ENCODE assay signal across 8 cellular contexts in the genomic region with DNA sequence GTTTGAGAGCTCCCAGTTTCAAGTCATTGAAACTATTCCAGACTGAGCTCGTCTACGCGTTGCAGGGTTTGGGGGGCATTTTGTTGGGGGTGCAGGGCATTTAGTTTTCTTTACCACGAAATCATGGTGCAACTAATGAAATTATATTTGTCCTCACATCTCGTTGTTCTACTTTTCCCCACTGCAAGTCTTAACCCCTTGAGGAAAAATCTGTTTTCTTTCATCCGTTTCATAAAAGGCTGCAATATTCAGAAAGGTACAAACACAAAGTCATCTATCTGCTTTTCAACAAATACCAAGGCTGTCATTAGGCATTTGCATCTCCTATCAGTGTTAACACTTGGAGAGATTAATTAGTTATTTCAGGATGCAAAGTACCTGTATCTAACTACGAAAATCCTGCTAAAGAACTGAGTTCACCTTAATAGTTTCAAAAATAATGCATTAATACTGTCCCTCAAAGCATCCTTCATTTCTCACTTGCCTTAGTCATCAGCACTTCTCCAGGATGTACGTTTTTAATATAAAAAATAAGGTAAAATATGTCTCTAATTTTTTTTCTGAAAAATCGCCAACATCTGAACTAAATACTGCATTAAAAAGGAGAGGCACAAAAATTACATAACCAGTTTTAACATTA. TPM values are rescaled to one million over a fixed set of nuclear protein-coding genes. Genes with fewer than 3 reads are reported as not detected.
DNase-seq lines count a peak whose midpoint lies in the region; ATAC-seq and TF ChIP-seq lines count a peak whose summit lies in the region.

No MANE protein-coding gene starts in this region.

- POLR2A ChIA-PET in CD8-positive, alpha-beta T cell (lab: Charles Lee): interaction anchor here (0.6 to 7.4 kb wide), 15 partner anchors 10 to 971 kb away, joined by 3 to 158 read pairs (median 5); partner anchors contain the start of genes CETN3, MBLAC2 and POLR3G

- H3K27ac ChIP-seq in CD8-positive, alpha-beta T cell (ENCODE audit: low read depth, low read length): peak overlapping the region; percentile 100
- peak overlapping the region; percentile 98 for H3K27ac ChIP-seq in effector memory CD4-positive, alpha-beta T cell (ENCODE audit: insufficient read depth, low read length, poor library complexity, severe bottlenecking)
- peak overlapping the region; percentile 100 for H3K27ac ChIP-seq in neural cell (ENCODE audit: low read length)

- peaks cover 43% of the 10 kb centered on the region for H3K36me3 Mint-ChIP-seq in CD8-positive, alpha-beta T cell

- peak overlapping the region; percentile 100 for H3K9ac ChIP-seq in neural cell (ENCODE audit: low read length)

- H3K4me3 Mint-ChIP-seq in CD8-positive, alpha-beta T cell: peak overlapping the region; percentile 98

- H4K20me1 ChIP-seq in neural cell (ENCODE audit: insufficient read depth): peaks cover 21% of the 10 kb centered on the region

- peak overlapping the region; percentile 100 for H3K27ac Mint-ChIP-seq in CD8-positive, alpha-beta T cell

- peaks cover 36% of the 10 kb centered on the region for H3K4me1 ChIP-seq in CD8-positive, alpha-beta T cell (ENCODE audit: insufficient read depth, low read length)
- H3K4me1 ChIP-seq in effector memory CD4-positive, alpha-beta T cell (ENCODE audit: control insufficient read depth, insufficient read depth, low read length, poor library complexity, severe bottlenecking): peaks cover 14% of the 10 kb centered on the region

- no peak for TF ChIP-seq CTCF in CD8-positive, alpha-beta T cell (IDR thresholded peaks at IDR 0.05)
- no peak for TF ChIP-seq CTCF in NB4 (IDR thresholded peaks at IDR 0.05; ENCODE audit: low read depth, low read length)
- TF ChIP-seq CTCF in neural cell (IDR thresholded peaks at IDR 0.05; ENCODE audit: poor library complexity, severe bottlenecking): no peak

- ATAC-seq in CD8-positive, alpha-beta T cell: no peak
- ATAC-seq in GM18519 (IDR thresholded peaks at IDR 0.05; ENCODE audit: low FRiP score, unreplicated experiment): no peak
- no peak for ATAC-seq in HG02763 (IDR thresholded peaks at IDR 0.05; ENCODE audit: unreplicated experiment)
- no peak for ATAC-seq in HG02610 (IDR thresholded peaks at IDR 0.05; ENCODE audit: unreplicated experiment)

- peak; percentile 93 for TF ChIP-seq POLR2A in NB4 (IDR thresholded peaks at IDR 0.05; ENCODE audit: extremely low read depth, insufficient read length)

- H3K4me3 ChIP-seq in CD8-positive, alpha-beta T cell (ENCODE audit: low read depth, low read length): peak overlapping the region; percentile 99
- H3K4me3 ChIP-seq in NB4 (ENCODE audit: low read depth, low read length) (peak overlapping the region; percentile 83), neural cell (ENCODE audit: low read length) (peak overlapping the region; percentile 82)
- H3K4me3 ChIP-seq in effector memory CD4-positive, alpha-beta T cell (ENCODE audit: insufficient read depth, low read depth, low read length, poor library complexity, severe bottlenecking): peak overlapping the region; percentile 63

- H3K36me3 ChIP-seq in CD8-positive, alpha-beta T cell (ENCODE audit: insufficient read depth, low read length): peaks cover 17% of the 10 kb centered on the region
- peaks cover 5% of the 10 kb centered on the region for H3K36me3 ChIP-seq in effector memory CD4-positive, alpha-beta T cell (ENCODE audit: control insufficient read depth, insufficient read depth, low read length)
- H3K36me3 ChIP-seq in neural cell (ENCODE audit: insufficient read depth, low read length): peaks cover 24% of the 10 kb centered on the region

- H2AFZ ChIP-seq in neural cell (ENCODE audit: low read depth, low read length): no peak overlapping the region

- H3K9me3 ChIP-seq in CD8-positive, alpha-beta T cell (ENCODE audit: low read length): no peaks in the 10 kb centered on the region
- H3K9me3 ChIP-seq in effector memory CD4-positive, alpha-beta T cell (ENCODE audit: control insufficient read depth, low read length): no peaks in the 10 kb centered on the region
- no peaks in the 10 kb centered on the region for H3K9me3 ChIP-seq in neural cell (ENCODE audit: low read length)

- H3K79me2 ChIP-seq in neural cell (replicated peaks; ENCODE audit: insufficient read depth, low read length): peaks cover 70% of the 10 kb centered on the region

- CTCF ChIA-PET in CD8-positive, alpha-beta T cell (lab: Charles Lee): interaction anchor here (1.8 kb wide), 1 partner anchor 155 kb away, joined by 15 read pairs; no protein-coding TSS in a partner anchor

- TF ChIP-seq EP300 in neural cell (conservative IDR thresholded peaks at IDR 0.05; ENCODE audit: poor library complexity, severe bottlenecking): no peak

- no peaks in the 10 kb centered on the region for H3K27me3 ChIP-seq in CD8-positive, alpha-beta T cell (ENCODE audit: insufficient read depth, low read length)
- no peaks in the 10 kb centered on the region for H3K27me3 ChIP-seq in effector memory CD4-positive, alpha-beta T cell (replicated peaks; ENCODE audit: control insufficient read depth, insufficient read depth, low read length, poor library complexity, severe bottlenecking)
- no peaks in the 10 kb centered on the region for H3K27me3 ChIP-seq in neural cell (ENCODE audit: insufficient read depth, low read depth, low read length)

- no peak for TF ChIP-seq RAD21 in neural cell (conservative IDR thresholded peaks at IDR 0.05)

- H3K9me2 ChIP-seq in neural cell (ENCODE audit: insufficient read depth, low read length): no peaks in the 10 kb centered on the region

- H3F3A ChIP-seq in neural cell (ENCODE audit: insufficient read depth, low read length, poor library complexity, severe bottlenecking): peaks cover 29% of the 10 kb centered on the region

- H3K27me3 Mint-ChIP-seq in CD8-positive, alpha-beta T cell (ENCODE audit: low read depth): no peaks in the 10 kb centered on the region

- intact Hi-C loops in CD8-positive, alpha-beta T cell (cut with DNase I, micrococcal nuclease): loop anchor here (1.0 to 10.0 kb wide), 4 partner anchors 516 to 972 kb away; partner anchors contain the start of genes CETN3 (in 2 of the 2), MBLAC2 (in 1 of the 2) and POLR3G (in 1 of the 2)

- H3K9me3 Mint-ChIP-seq in CD8-positive, alpha-beta T cell: no peaks in the 10 kb centered on the region

- H3K4me1 Mint-ChIP-seq in CD8-positive, alpha-beta T cell (ENCODE audit: low read depth): peaks cover 40% of the 10 kb centered on the region

- H3K4me2 ChIP-seq in neural cell (ENCODE audit: low read length): no peak overlapping the region

- DNase-seq in CD8-positive, alpha-beta T cell: no peak
- no peak for DNase-seq in NB4 (ENCODE audit: low read depth)
- DNase-seq in effector memory CD4-positive, alpha-beta T cell: no peak
- no peak for DNase-seq in NCI-H226

TF ChIP-seq in neural cell, 6 proteins besides CTCF, POLR2A, EP300 and RAD21:
- no peak for TF ChIP-seq SMC3 (conservative IDR thresholded peaks at IDR 0.05; ENCODE audit: poor library complexity)
- no peak for TF ChIP-seq EZH2 (IDR thresholded peaks at IDR 0.05; ENCODE audit: borderline replicate concordance, insufficient read depth, low read length, poor library complexity, severe bottlenecking)
- peak; percentile 48 for TF ChIP-seq MXI1 (conservative IDR thresholded peaks at IDR 0.05; ENCODE audit: poor library complexity, severe bottlenecking)
- peak; percentile 92 for TF ChIP-seq TAF1 (IDR thresholded peaks at IDR 0.05; ENCODE audit: low read depth)
- TF ChIP-seq REST (IDR thresholded peaks at IDR 0.05; ENCODE audit: borderline replicate concordance): peak; percentile 91
- TF ChIP-seq POLR2AphosphoS5 (IDR thresholded peaks at IDR 0.05): peak; percentile 89

RNA-seq across cellular contexts. Expression of gene ARRDC3, which starts 1.9 kb away (rescaled TPM):
- 100 to 1,000 TPM; 131 to 132 TPM for total RNA-seq in CD8-positive, alpha-beta T cell
- 279 and 297 TPM in 2 replicates for polyA plus RNA-seq in neural cell
- 1,131 and 1,137 TPM in 2 replicates for polyA minus RNA-seq in neural cell
